ENCODE assay signal across 9 cellular contexts in genomic region chr2:21057097-21057496, GRCh38. TPM values are rescaled to one million over a fixed set of nuclear protein-coding genes. Genes with fewer than 3 reads are reported as not detected.
"Had no signal": no experiment of that assay in that cellular context is flagged by ENCODE, and none has a peak within 500 bp of the region (broad histone marks: within the 10 kb centered on the region; RNA-seq: fewer than 3 reads in every experiment).

No MANE protein-coding gene starts in this region.

- DNase-seq: GDM1, GF-D8 had no signal

- H3K4me3 ChIP-seq: GM12878 had no signal

- ATAC-seq: GM12878 had no signal

- FAIRE-seq: G401.6, GM12878, GM12891, GM12892, GM18507, GM19239 had no signal

RNA-seq across cellular contexts. Expression of gene APOB, which starts 13.2 kb away (rescaled TPM):
- total RNA-seq: G401 had no signal
- polyA plus RNA-seq: GM12878 had no signal
